33 cellular contexts compared by ENCODE assay signal in the genomic region with DNA sequence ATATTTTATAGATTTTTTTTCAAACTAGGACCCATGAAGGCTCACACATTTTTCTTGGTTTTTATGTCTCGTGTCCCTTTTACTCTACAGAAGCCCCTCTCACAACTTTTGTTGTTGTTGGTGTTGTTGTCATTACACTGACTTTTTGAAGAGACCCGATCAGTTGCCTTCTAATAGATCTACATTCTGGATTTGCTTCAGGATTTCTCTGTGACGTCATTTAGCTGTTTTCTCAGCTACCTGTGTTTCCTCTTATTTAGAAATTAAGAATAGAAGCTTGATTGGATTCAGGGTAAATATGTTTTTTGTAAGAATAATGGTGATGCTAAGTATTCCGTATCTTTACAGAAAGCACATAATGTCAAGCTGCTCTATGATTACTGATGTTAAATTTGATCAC.
"Had no signal": no experiment of that assay in that cellular context is flagged by ENCODE, and none has a peak within 500 bp of the region (broad histone marks: within the 10 kb centered on the region; RNA-seq: fewer than 3 reads in every experiment).

No MANE protein-coding gene starts in this region.

- H3K27me3 ChIP-seq: MG63 had no signal

- H3K27ac ChIP-seq: KMS-11 had no signal

- DNase-seq: Kasumi-1, MG63, MM.1S, MV-4-11, NCI-H1048, NCI-H1092, NCI-H1092 treated with DMSO at 0.1 percent for 48 hours, NCI-H1105, NCI-H1105 treated with DMSO at 0.1 percent for 48 hours, NCI-H1417 treated with DMSO at 0.1 percent for 48 hours, NCI-H1436, NCI-H1436 treated with DMSO at 0.1 percent for 48 hours, NCI-H146, NCI-H1694, NCI-H1694 treated with DMSO at 0.1 percent for 48 hours, NCI-H187, NCI-H187 treated with DMSO at 0.1 percent for 48 hours, NCI-H1930, NCI-H2029, NCI-H2029 treated with DMSO at 0.1 percent for 48 hours, NCI-H2081, NCI-H2081 treated with DMSO at 0.1 percent for 48 hours, NCI-H2107, NCI-H2171, NCI-H2171 treated with DMSO at 0.1 percent for 48 hours, NCI-H2227 treated with DMSO at 0.1 percent for 48 hours, NCI-H226, NCI-H345, NCI-H446, NCI-H446 treated with DMSO at 0.1 percent for 48 hours, NCI-H510A, NCI-H510A treated with DMSO at 0.1 percent for 48 hours had no signal

- H3K9ac ChIP-seq: KMS-11 had no signal

- H3K9me3 ChIP-seq: MG63 had no signal

- H3K36me3 ChIP-seq: MG63 had no signal

- H3K4me2 ChIP-seq: KMS-11 had no signal

- H3K4me3 ChIP-seq: MG63 had no signal
